Comparison of ENCODE assay signal across 26 cellular contexts in genomic region chr21:36642777-36643176, GRCh38. TPM values are rescaled to one million over a fixed set of nuclear protein-coding genes. Genes with fewer than 3 reads are reported as not detected.
"Had no signal": no experiment of that assay in that cellular context is flagged by ENCODE, and none has a peak within 500 bp of the region (broad histone marks: within the 10 kb centered on the region; RNA-seq: fewer than 3 reads in every experiment).

No MANE protein-coding gene starts in this region.

- H3K4me3 ChIP-seq: MG63, Peyer's patch, SJSA1 had no signal

- H3K9me2 ChIP-seq: SK-N-SH had no signal

- H3K9me3 ChIP-seq: MG63, Peyer's patch, SJSA1, SK-N-SH had no signal

- H3K27ac ChIP-seq: Peyer's patch, SJSA1 had no signal

- FAIRE-seq: TTC549 had no signal

- H3K4me2 ChIP-seq: SK-N-SH had no signal

- DNase-seq: activated CD4-positive, alpha-beta T cell treated with anti-CD3 and anti-CD28 coated beads for 36 hours; activated CD4-positive, alpha-beta T cell treated with anti-CD3 and anti-CD28 coated beads, Interleukin-2, amount 10 ng/mL, durations not matched to agents 7 days and 5 days; activated CD4-positive, alpha-beta T cell treated with anti-CD3 and anti-CD28 coated beads, Interleukin-2, amount 50 U/mL, for 48 hours; activated CD8-positive, alpha-beta T cell treated with anti-CD3 and anti-CD28 coated beads, Interleukin-2, amount 10 ng/mL, durations not matched to agents 7 days and 5 days; activated effector memory CD4-positive, alpha-beta T cell treated with Interleukin-2 at 50 U/mL for 16 hours; activated naive CD4-positive, alpha-beta T cell treated with anti-CD3 and anti-CD28 coated beads, Interleukin-2, amount 10 ng/mL, durations not matched to agents 7 days and 5 days; activated naive CD8-positive, alpha-beta T cell treated with anti-CD3 and anti-CD28 coated beads, Interleukin-2, amount 50 U/mL, for 24 hours; activated T-cell treated with anti-CD3 and anti-CD28 coated beads, Interleukin-2, amount 50 U/mL, for 48 hours; anterior cingulate cortex; Kasumi-1; KG1; MG63; NCI-H1048; NCI-H1105 treated with DMSO at 0.1 percent for 48 hours; NCI-H1436; NCI-H1694; NCI-H1930; NCI-H345; NCI-H524 treated with DMSO at 0.1 percent for 48 hours; PC-3; Peyer's patch; RPMI8226; SHP77 treated with DMSO at 0.1 percent for 48 hours; SK-N-SH had no signal

- H3K27me3 ChIP-seq: MG63, Peyer's patch, SJSA1 had no signal

- H3K36me3 ChIP-seq: MG63, Peyer's patch, SJSA1 had no signal

- H3K4me1 ChIP-seq: Peyer's patch had no signal

RNA-seq across cellular contexts. Expression of gene SIM2, which starts 56.1 kb away (rescaled TPM):
- total RNA-seq: activated CD8-positive, alpha-beta T cell treated with anti-CD3 and anti-CD28 coated beads, Interleukin-2, amount 10 ng/mL, durations not matched to agents 7 days and 5 days; Peyer's patch had no signal
